Comparison of ENCODE assay signal across 8 cellular contexts in genomic region chr1:59759156-59759925, GRCh38. TPM values are rescaled to one million over a fixed set of nuclear protein-coding genes. Genes with fewer than 3 reads are reported as not detected.
A peak's percentile ranks its signal among the peaks of the same experiment; 100 is the strongest.
DNase-seq lines count a peak whose midpoint lies in the region; ATAC-seq, FAIRE-seq and TF ChIP-seq lines count a peak whose summit lies in the region.

No MANE protein-coding gene starts in this region.

- no peak overlapping the region for H3K14ac ChIP-seq in H9 (ENCODE audit: insufficient read depth, low read length)

- peak overlapping the region; percentile 44 to 61; a peak in 4 of 5 replicates for H3K4me3 Mint-ChIP-seq in H9

- H3K27ac ChIP-seq in H9 (ENCODE audit: insufficient read length, low read depth, low read length) (no peak overlapping the region), foreskin keratinocyte (no peak overlapping the region), subcutaneous abdominal adipose tissue (ENCODE audit: low read depth, low read length) (no peak overlapping the region)

- no peak overlapping the region for H3K27ac Mint-ChIP-seq in H9

- no peak overlapping the region for H4K5ac ChIP-seq in H9 (ENCODE audit: insufficient read length, low read depth, low read length)

- H3K56ac ChIP-seq in H9 (ENCODE audit: insufficient read length, low read depth, low read length): no peak overlapping the region

- H3K79me2 ChIP-seq in H9 (ENCODE audit: insufficient read depth, low read length) (no peaks in the 10 kb centered on the region), Loucy (ENCODE audit: insufficient read depth, low read length) (no peaks in the 10 kb centered on the region)

- H3K36me3 Mint-ChIP-seq in H9 (ENCODE audit: insufficient read depth in 1 of 3, low read depth in 3 of 3): no peaks in the 10 kb centered on the region

- TF ChIP-seq CTCF in H9 (conservative IDR thresholded peaks at IDR 0.05): peak; percentile 96
- peak; percentile 97 for TF ChIP-seq CTCF in Loucy (conservative IDR thresholded peaks at IDR 0.05; ENCODE audit: low read length)
- peak; percentile 98 for TF ChIP-seq CTCF in foreskin keratinocyte (conservative IDR thresholded peaks at IDR 0.05)

- no peak overlapping the region for H3K23ac ChIP-seq in H9 (ENCODE audit: insufficient read length, low read depth, low read length)

- no peaks in the 10 kb centered on the region for H3K9me3 ChIP-seq in H9 (ENCODE audit: control insufficient read depth, low read depth, low read length)
- H3K9me3 ChIP-seq in Loucy (ENCODE audit: insufficient read depth, low read depth, low read length): no peaks in the 10 kb centered on the region
- H3K9me3 ChIP-seq in subcutaneous abdominal adipose tissue (ENCODE audit: control insufficient read depth in 5 of 5, low read length in 5 of 5): no peaks in the 10 kb centered on the region

- H2BK120ac ChIP-seq in H9 (ENCODE audit: low read depth, low read length, poor library complexity, severe bottlenecking): no peak overlapping the region

- no peaks in the 10 kb centered on the region; the same call in 1 of the 2 replicates for H3K27me3 Mint-ChIP-seq in H9 (ENCODE audit: low read depth)

- peak; percentile 87 for DNase-seq in H9
- DNase-seq in SHP77 (lab: John Stamatoyannopoulos, UW): peak; percentile 66 to 78
- peak; percentile 50 for DNase-seq in activated effector memory CD4-positive, alpha-beta T cell treated with Interleukin-2 at 50 U/mL for 16 hours
- peak; percentile 32 to 68 for DNase-seq in foreskin keratinocyte
- peak; percentile 57 for DNase-seq in non-pigmented ciliary epithelial cell (ENCODE audit: low read depth)

- H3K36me3 ChIP-seq in Loucy (ENCODE audit: insufficient read depth, low read length) (no peaks in the 10 kb centered on the region), subcutaneous abdominal adipose tissue (ENCODE audit: control insufficient read depth in 5 of 5, insufficient read depth in 5 of 5, low read length in 5 of 5) (no peaks in the 10 kb centered on the region)

- no peaks in the 10 kb centered on the region for H3F3A ChIP-seq in Loucy (ENCODE audit: low read depth)

- H3K9ac ChIP-seq in H9 (ENCODE audit: extremely low read depth, insufficient read length, low read length): no peak overlapping the region
- no peak overlapping the region for H3K9ac ChIP-seq in Loucy (ENCODE audit: low read depth, low read length, poor library complexity, severe bottlenecking)
- peak overlapping the region in 3 of 5 donors; percentile 18 to 46 (median 28) for H3K9ac ChIP-seq in subcutaneous abdominal adipose tissue (ENCODE audit: low read length in 5 of 5)

- H2BK12ac ChIP-seq in H9 (ENCODE audit: insufficient read length, low read depth, low read length): no peak overlapping the region

- no peak overlapping the region for H2AK5ac ChIP-seq in H9 (ENCODE audit: insufficient read length, low read length)

- H3K27me3 ChIP-seq in H9 (ENCODE audit: insufficient read depth, low read length): no peaks in the 10 kb centered on the region
- no peaks in the 10 kb centered on the region for H3K27me3 ChIP-seq in Loucy (ENCODE audit: insufficient read depth, low read length, poor library complexity, severe bottlenecking)
- no peaks in the 10 kb centered on the region for H3K27me3 ChIP-seq in foreskin keratinocyte
- H3K27me3 ChIP-seq in subcutaneous abdominal adipose tissue (ENCODE audit: control insufficient read depth in 5 of 5, insufficient read depth in 4 of 5, low read length in 5 of 5): no peaks in the 10 kb centered on the region

- H2AFZ ChIP-seq in H9 (ENCODE audit: low read length) (peak overlapping the region; percentile 33), Loucy (ENCODE audit: low read length) (peak overlapping the region; percentile 65)

- no peak overlapping the region for H3T11ph ChIP-seq in H9 (ENCODE audit: low read length)

- 0 out of 4 replicates have a peak, but pooled peaks cover 0 to 4% of the 10 kb centered on the region in 2 experiments for H3K4me1 Mint-ChIP-seq in H9

- no peak overlapping the region for H2BK15ac ChIP-seq in H9 (ENCODE audit: low read depth, low read length)

- H3K4ac ChIP-seq in H9 (ENCODE audit: low read depth, low read length): no peak overlapping the region

- H4K20me1 ChIP-seq in H9 (ENCODE audit: control insufficient read depth, insufficient read depth, insufficient read length) (no peaks in the 10 kb centered on the region), Loucy (ENCODE audit: insufficient read depth, low read length, poor library complexity, severe bottlenecking) (no peaks in the 10 kb centered on the region)

- H2BK5ac ChIP-seq in H9 (ENCODE audit: insufficient read length, low read length): no peak overlapping the region

- no peaks in the 10 kb centered on the region for H3K79me1 ChIP-seq in H9 (ENCODE audit: insufficient read depth, low read depth, low read length, poor library complexity, severe bottlenecking)

- H3K4me3 ChIP-seq in Loucy (ENCODE audit: low read length, poor library complexity, severe bottlenecking): no peak overlapping the region
- peak overlapping the region; percentile 50 to 68 (median 62) for H3K4me3 ChIP-seq in subcutaneous abdominal adipose tissue (ENCODE audit: low read depth in 1 of 5, low read length in 5 of 5)

- H4K91ac ChIP-seq in H9 (ENCODE audit: insufficient read length, low read depth, low read length): no peak overlapping the region

- no peaks in the 10 kb centered on the region for H3K9me3 Mint-ChIP-seq in H9

- WGBS in H9 (ENCODE audit: extremely low coverage, insufficient read length, low lambda C conversion rate): no CpG with 5 or more reads among the region's 11 CpGs

- H3K4me1 ChIP-seq in H9 (ENCODE audit: insufficient read depth, low read length) (no peaks in the 10 kb centered on the region), Loucy (ENCODE audit: insufficient read depth, low read length, poor library complexity, severe bottlenecking) (no peaks in the 10 kb centered on the region), foreskin keratinocyte (no peaks in the 10 kb centered on the region), subcutaneous abdominal adipose tissue (ENCODE audit: control insufficient read depth in 5 of 5, insufficient read depth in 5 of 5, low read length in 5 of 5) (peaks cover 2 to 8% (median 6%) of the 10 kb centered on the region in 5 donors)

- peak; percentile 54 for FAIRE-seq in G401.6 (lab: Jason Lieb, UNC)

- H3K18ac ChIP-seq in H9 (ENCODE audit: insufficient read length, low read depth, low read length): no peak overlapping the region

- peak; percentile 78 for ATAC-seq in foreskin keratinocyte

- H3K23me2 ChIP-seq in H9 (ENCODE audit: insufficient read length, low read depth, low read length, poor library complexity, severe bottlenecking): peaks cover 6% of the 10 kb centered on the region

- H3K4me2 ChIP-seq in H9 (ENCODE audit: insufficient read depth, insufficient read length, low read length): peak overlapping the region; percentile 36
- H3K4me2 ChIP-seq in Loucy (ENCODE audit: low read depth, low read length, poor library complexity, severe bottlenecking): peak overlapping the region; percentile 37

- H2BK20ac ChIP-seq in H9 (ENCODE audit: low read depth, low read length, poor library complexity, severe bottlenecking): no peak overlapping the region

- no peaks in the 10 kb centered on the region for H3K9me2 ChIP-seq in Loucy (replicated peaks; ENCODE audit: low read depth, low read length)

- no peak overlapping the region for H4K8ac ChIP-seq in H9 (replicated peaks; ENCODE audit: insufficient read length, low read depth, low read length)

RNA-seq across cellular contexts. Expression of gene HOOK1, which starts 55.4 kb away (rescaled TPM):
- 31.0 and 42.0 TPM in 2 replicates for total RNA-seq in H9 (2021)
- total RNA-seq in foreskin keratinocyte: 6.3 and 8.7 TPM in 2 replicates
- polyA plus RNA-seq in foreskin keratinocyte: 1.3 and 1.9 TPM in 2 replicates

Comparison
In these comparisons a context has a peak if more than half of its experiments do, and no peak if none do; other contexts are left out.
1. H3K9ac ChIP-seq: peak in subcutaneous abdominal adipose tissue (3 of 5); none in H9 (single experiment) and Loucy (single experiment).
2. Peak in every context shown above with its lines, with median percentiles within 50 percentile points of each other: DNase-seq and CTCF ChIP-seq.